16 cellular contexts compared by ENCODE assay signal in genomic region chr10:79437111-79437814, GRCh38. TPM values are rescaled to one million over a fixed set of nuclear protein-coding genes. Genes with fewer than 3 reads are reported as not detected.
A peak's percentile ranks its signal among the peaks of the same experiment; 100 is the strongest.
DNase-seq lines count a peak whose midpoint lies in the region; ATAC-seq and TF ChIP-seq lines count a peak whose summit lies in the region.
"Had no signal": no experiment of that assay in that cellular context is flagged by ENCODE, and none has a peak within 500 bp of the region (broad histone marks: within the 10 kb centered on the region; RNA-seq: fewer than 3 reads in every experiment).

No MANE protein-coding gene starts in this region.

- H3K4me1 ChIP-seq in SK-N-SH (ENCODE audit: control insufficient read depth in 1 of 2, insufficient read depth in 2 of 2, low read depth in 1 of 2, low read length in 1 of 2): peaks cover 20 to 58% of the 10 kb centered on the region in 2 experiments; a peak in 3 of 4 replicates
- peaks cover 16% of the 10 kb centered on the region for H3K4me1 ChIP-seq in neural progenitor cell
- peaks cover 37% of the 10 kb centered on the region for H3K4me1 ChIP-seq in upper lobe of right lung

- H3K36me3 ChIP-seq in SK-N-SH (replicated peaks in 1 of 2; ENCODE audit: control insufficient read depth in 1 of 2, insufficient read depth in 2 of 2, low read length in 1 of 2) (peaks cover 2 to 9% of the 10 kb centered on the region in 2 experiments), neural progenitor cell (no peaks in the 10 kb centered on the region), upper lobe of right lung (peaks cover 2% of the 10 kb centered on the region)

- no peak overlapping the region; a peak in 1 of 4 replicates for H3K27ac ChIP-seq in SK-N-SH (ENCODE audit: low read depth in 2 of 2, low read length in 1 of 2)
- peak overlapping the region; percentile 95 for H3K27ac ChIP-seq in cingulate gyrus (ENCODE audit: low read depth, low read length)
- H3K27ac ChIP-seq in neural progenitor cell: no peak overlapping the region
- peak overlapping the region; percentile 51 for H3K27ac ChIP-seq in upper lobe of right lung
- H3K27ac ChIP-seq: 22Rv1, HL-60 had no signal

- CTCF ChIA-PET in SK-N-SH (lab: Yijun Ruan, JAX): interaction anchor here (0.7 to 1.8 kb wide), 5 partner anchors 36 to 91 kb away, joined by 3 to 10 read pairs (median 3); no protein-coding TSS in a partner anchor

- H3K4me3 Mint-ChIP-seq in neural progenitor cell: no peak overlapping the region

- no peaks in the 10 kb centered on the region for H3K9me3 Mint-ChIP-seq in neural progenitor cell

- POLR2A ChIA-PET in SK-N-SH (lab: Yijun Ruan, JAX): no interaction called here

- peaks cover 84% of the 10 kb centered on the region for H3K79me2 ChIP-seq in SK-N-SH (ENCODE audit: insufficient read depth)
- H3K79me2 ChIP-seq in neural progenitor cell (ENCODE audit: low read depth): no peaks in the 10 kb centered on the region

- peaks cover 12% of the 10 kb centered on the region for H3F3A ChIP-seq in SK-N-SH (replicated peaks; ENCODE audit: insufficient read depth)
- no peaks in the 10 kb centered on the region for H3F3A ChIP-seq in neural progenitor cell (ENCODE audit: low read depth)

- H3K27me3 Mint-ChIP-seq in neural progenitor cell (ENCODE audit: insufficient read depth, low read depth): peaks cover 6% of the 10 kb centered on the region

- TF ChIP-seq EP300 in SK-N-SH (IDR thresholded peaks at IDR 0.05; ENCODE audit: borderline replicate concordance in 1 of 2, low read depth in 1 of 2, low read length in 1 of 2): no peak

- peaks cover 3% of the 10 kb centered on the region for H3K36me3 Mint-ChIP-seq in neural progenitor cell

- ATAC-seq in SK-N-SH treated with all-trans-retinoic acid at 6 μM for 48 hours (no peak), upper lobe of right lung (no peak), GM21381 (IDR thresholded peaks at IDR 0.05; ENCODE audit: unreplicated experiment) (no peak), HG03139 (IDR thresholded peaks at IDR 0.05; ENCODE audit: unreplicated experiment) (no peak)
- ATAC-seq: stimulated activated naive CD8-positive, alpha-beta T cell treated with anti-CD3 and anti-CD28 coated beads, Interleukin-15, Interleukin-2, amounts not matched to agents 100 U/mL and 50 U/mL, for 24 hours had no signal

- TF ChIP-seq RAD21 in SK-N-SH (IDR thresholded peaks at IDR 0.05; ENCODE audit: low read length): no peak

- no peak overlapping the region for H3K9ac ChIP-seq in SK-N-SH
- H3K9ac ChIP-seq in neural progenitor cell: no peak overlapping the region

- DNase-seq in SK-N-SH (no peak), neural progenitor cell (ENCODE audit: low spot score) (no peak), upper lobe of right lung (peak; percentile 36), SW480 (ENCODE audit: low spot score) (no peak)
- DNase-seq: NCI-H1048; NCI-H345; occipital lobe; stimulated activated CD4-positive, alpha-beta T cell treated with anti-CD3 and anti-CD28 coated beads, Interleukin-2, amount 100 ng/mL, for 48 hours; stimulated activated naive CD8-positive, alpha-beta T cell treated with anti-CD3 and anti-CD28 coated beads, Interleukin-15, Interleukin-2, amounts not matched to agents 100 U/mL and 50 U/mL, for 24 hours had no signal

- intact Hi-C loops in upper lobe of right lung (cut with DNase I): no loop called here

- TF ChIP-seq CTCF in SK-N-SH (IDR thresholded peaks at IDR 0.05): no peak
- no peak for TF ChIP-seq CTCF in neural progenitor cell (IDR thresholded peaks at IDR 0.05)
- no peak for TF ChIP-seq CTCF in upper lobe of right lung (IDR thresholded peaks at IDR 0.05)

- no peak overlapping the region for H3K4me3 ChIP-seq in SK-N-SH (ENCODE audit: low read depth in 2 of 2, low read length in 1 of 2)
- H3K4me3 ChIP-seq in neural progenitor cell: no peak overlapping the region
- no peak overlapping the region for H3K4me3 ChIP-seq in upper lobe of right lung
- H3K4me3 ChIP-seq: lung had no signal

- H3K4me2 ChIP-seq in SK-N-SH (no peak overlapping the region), neural progenitor cell (no peak overlapping the region)

- H3K9me3 ChIP-seq in SK-N-SH (no peaks in the 10 kb centered on the region), neural progenitor cell (ENCODE audit: low read depth) (no peaks in the 10 kb centered on the region), upper lobe of right lung (no peaks in the 10 kb centered on the region)

- peaks cover 46% of the 10 kb centered on the region for H4K20me1 ChIP-seq in SK-N-SH (ENCODE audit: insufficient read depth)
- peaks cover 30% of the 10 kb centered on the region for H4K20me1 ChIP-seq in neural progenitor cell (ENCODE audit: low read depth)

- H3K4me1 Mint-ChIP-seq in neural progenitor cell: peaks cover 22% of the 10 kb centered on the region

- no peaks in the 10 kb centered on the region for H3K9me2 ChIP-seq in SK-N-SH

- H3K27me3 ChIP-seq in SK-N-SH (ENCODE audit: insufficient read depth): no peaks in the 10 kb centered on the region
- no peaks in the 10 kb centered on the region for H3K27me3 ChIP-seq in neural progenitor cell
- H3K27me3 ChIP-seq in upper lobe of right lung: no peaks in the 10 kb centered on the region

- peak overlapping the region; percentile 43 for H3K27ac Mint-ChIP-seq in neural progenitor cell

- 62% methylated on average over 7 of the region's 12 CpGs for WGBS in SK-N-SH (ENCODE audit: low lambda C conversion rate)

- H2AFZ ChIP-seq in SK-N-SH (ENCODE audit: low read depth) (no peak overlapping the region), neural progenitor cell (replicated peaks) (no peak overlapping the region)

TF ChIP-seq in SK-N-SH, 30 proteins besides CTCF, POLR2A, EP300 and RAD21:
- TF ChIP-seq TEAD4 (IDR thresholded peaks at IDR 0.05; ENCODE audit: borderline replicate concordance, insufficient read depth) (no peak), FOSL2 (IDR thresholded peaks at IDR 0.05; ENCODE audit: borderline replicate concordance, low read depth) (0 out of 2 replicates have a peak, but pooled peaks have one; percentile 7)
TF ChIP-seq in SK-N-SH: peak in this region for 1.

TF ChIP-seq in SK-N-SH treated with all-trans-retinoic acid at 6 μM for 48 hours, 23 proteins besides CTCF, POLR2A, EP300 and RAD21:
- no peak for TF ChIP-seq ARNTL (CRISPR knock-in tag; IDR thresholded peaks at IDR 0.05; ENCODE audit: borderline replicate concordance, low read depth)
- TF ChIP-seq PPARA (CRISPR knock-in tag; IDR thresholded peaks at IDR 0.05; ENCODE audit: borderline replicate concordance): no peak
- no peak for TF ChIP-seq ZNF8 (CRISPR knock-in tag; IDR thresholded peaks at IDR 0.05)
- TF ChIP-seq, protein P1, sequence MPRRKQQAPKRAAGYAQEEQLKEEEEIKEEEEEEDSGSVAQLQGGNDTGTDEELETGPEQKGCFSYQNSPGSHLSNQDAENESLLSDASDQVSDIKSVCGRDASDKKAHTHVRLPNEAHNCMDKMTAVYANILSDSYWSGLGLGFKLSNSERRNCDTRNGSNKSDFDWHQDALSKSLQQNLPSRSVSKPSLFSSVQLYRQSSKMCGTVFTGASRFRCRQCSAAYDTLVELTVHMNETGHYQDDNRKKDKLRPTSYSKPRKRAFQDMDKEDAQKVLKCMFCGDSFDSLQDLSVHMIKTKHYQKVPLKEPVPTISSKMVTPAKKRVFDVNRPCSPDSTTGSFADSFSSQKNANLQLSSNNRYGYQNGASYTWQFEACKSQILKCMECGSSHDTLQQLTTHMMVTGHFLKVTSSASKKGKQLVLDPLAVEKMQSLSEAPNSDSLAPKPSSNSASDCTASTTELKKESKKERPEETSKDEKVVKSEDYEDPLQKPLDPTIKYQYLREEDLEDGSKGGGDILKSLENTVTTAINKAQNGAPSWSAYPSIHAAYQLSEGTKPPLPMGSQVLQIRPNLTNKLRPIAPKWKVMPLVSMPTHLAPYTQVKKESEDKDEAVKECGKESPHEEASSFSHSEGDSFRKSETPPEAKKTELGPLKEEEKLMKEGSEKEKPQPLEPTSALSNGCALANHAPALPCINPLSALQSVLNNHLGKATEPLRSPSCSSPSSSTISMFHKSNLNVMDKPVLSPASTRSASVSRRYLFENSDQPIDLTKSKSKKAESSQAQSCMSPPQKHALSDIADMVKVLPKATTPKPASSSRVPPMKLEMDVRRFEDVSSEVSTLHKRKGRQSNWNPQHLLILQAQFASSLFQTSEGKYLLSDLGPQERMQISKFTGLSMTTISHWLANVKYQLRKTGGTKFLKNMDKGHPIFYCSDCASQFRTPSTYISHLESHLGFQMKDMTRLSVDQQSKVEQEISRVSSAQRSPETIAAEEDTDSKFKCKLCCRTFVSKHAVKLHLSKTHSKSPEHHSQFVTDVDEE (CRISPR knock-in tag; IDR thresholded peaks at IDR 0.05): no peak
- no peak for TF ChIP-seq GLIS3 (CRISPR knock-in tag; IDR thresholded peaks at IDR 0.05)
- no peak for TF ChIP-seq POU6F1 (CRISPR knock-in tag; IDR thresholded peaks at IDR 0.05; ENCODE audit: borderline replicate concordance, low read depth)
- TF ChIP-seq OSR1 (CRISPR knock-in tag; IDR thresholded peaks at IDR 0.05): no peak

RNA-seq across cellular contexts. Expression of gene ZCCHC24, which starts 8.2 kb away (rescaled TPM):
- polyA plus RNA-seq in SK-N-SH (2012; rRNA removed): 15.8 and 16.2 TPM in 2 replicates
- polyA plus RNA-seq in SK-N-SH (2012; cell fraction: cytosol; rRNA removed): 10.3 and 13.2 TPM in 2 replicates
- 12.8 and 15.3 TPM in 2 replicates for polyA plus RNA-seq in SK-N-SH (2012; cell fraction: nucleus; rRNA removed)
- total RNA-seq in neural progenitor cell (ENCODE audit: low replicate concordance) (5.9 and 10.7 TPM in 2 replicates), upper lobe of right lung (32.4 TPM)

Comparison
In these comparisons a context has a peak if more than half of its experiments do, and no peak if none do; other contexts are left out.
1. H3K27ac ChIP-seq: peak in cingulate gyrus (single experiment) and upper lobe of right lung (single experiment); none in SK-N-SH (0 of 2) and neural progenitor cell (single experiment).